ENCODE assay signal across 1 cellular context in the genomic region with DNA sequence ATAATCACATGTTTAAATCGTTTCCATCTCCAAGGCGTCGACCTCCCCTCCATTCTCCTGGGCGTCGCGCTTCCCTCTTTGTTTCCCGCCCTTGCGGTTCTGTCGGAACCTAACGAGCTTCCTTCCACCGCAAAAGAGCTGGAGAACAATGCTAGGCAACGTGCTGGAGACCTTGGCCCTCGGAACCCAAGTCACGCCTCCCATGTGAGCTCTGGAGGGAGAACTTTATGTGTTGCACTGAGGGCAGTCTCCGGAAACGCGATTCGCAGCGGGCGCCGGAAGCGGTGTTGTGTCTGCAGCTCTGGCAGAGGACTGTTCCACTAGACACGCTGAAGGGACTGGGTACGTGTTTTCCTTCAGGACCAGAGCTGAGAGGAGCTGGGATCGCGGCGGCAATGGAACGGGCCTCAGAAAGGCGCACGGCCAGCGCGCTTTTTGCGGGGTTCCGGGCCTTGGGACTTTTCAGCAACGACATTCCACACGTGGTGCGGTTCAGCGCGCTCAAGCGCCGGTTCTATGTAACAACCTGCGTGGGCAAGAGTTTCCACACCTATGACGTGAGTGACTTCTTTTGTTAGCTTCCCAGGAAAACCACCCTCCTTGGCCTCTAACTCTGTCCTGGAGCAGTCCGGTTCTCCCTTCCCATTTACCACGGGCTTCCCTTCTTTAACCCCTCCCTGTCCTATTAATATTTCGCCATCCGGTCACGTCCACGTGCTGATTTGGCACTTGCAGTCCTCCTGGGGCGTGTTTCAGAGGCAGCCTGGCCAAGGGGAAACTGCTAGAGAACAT.
A peak's percentile ranks its signal among the peaks of the same experiment; 100 is the strongest.
TF ChIP-seq lines count a peak whose summit lies in the region.

A gene (plus strand): TSS at position 287 of the 792 bp plus-strand sequence. CDS start 109 bp downstream, at position 396.

TF ChIP-seq in GM23338, 12 proteins besides CTCF, POLR2A, EP300 and RAD21 (continued from another document):
- TF ChIP-seq, protein P1, sequence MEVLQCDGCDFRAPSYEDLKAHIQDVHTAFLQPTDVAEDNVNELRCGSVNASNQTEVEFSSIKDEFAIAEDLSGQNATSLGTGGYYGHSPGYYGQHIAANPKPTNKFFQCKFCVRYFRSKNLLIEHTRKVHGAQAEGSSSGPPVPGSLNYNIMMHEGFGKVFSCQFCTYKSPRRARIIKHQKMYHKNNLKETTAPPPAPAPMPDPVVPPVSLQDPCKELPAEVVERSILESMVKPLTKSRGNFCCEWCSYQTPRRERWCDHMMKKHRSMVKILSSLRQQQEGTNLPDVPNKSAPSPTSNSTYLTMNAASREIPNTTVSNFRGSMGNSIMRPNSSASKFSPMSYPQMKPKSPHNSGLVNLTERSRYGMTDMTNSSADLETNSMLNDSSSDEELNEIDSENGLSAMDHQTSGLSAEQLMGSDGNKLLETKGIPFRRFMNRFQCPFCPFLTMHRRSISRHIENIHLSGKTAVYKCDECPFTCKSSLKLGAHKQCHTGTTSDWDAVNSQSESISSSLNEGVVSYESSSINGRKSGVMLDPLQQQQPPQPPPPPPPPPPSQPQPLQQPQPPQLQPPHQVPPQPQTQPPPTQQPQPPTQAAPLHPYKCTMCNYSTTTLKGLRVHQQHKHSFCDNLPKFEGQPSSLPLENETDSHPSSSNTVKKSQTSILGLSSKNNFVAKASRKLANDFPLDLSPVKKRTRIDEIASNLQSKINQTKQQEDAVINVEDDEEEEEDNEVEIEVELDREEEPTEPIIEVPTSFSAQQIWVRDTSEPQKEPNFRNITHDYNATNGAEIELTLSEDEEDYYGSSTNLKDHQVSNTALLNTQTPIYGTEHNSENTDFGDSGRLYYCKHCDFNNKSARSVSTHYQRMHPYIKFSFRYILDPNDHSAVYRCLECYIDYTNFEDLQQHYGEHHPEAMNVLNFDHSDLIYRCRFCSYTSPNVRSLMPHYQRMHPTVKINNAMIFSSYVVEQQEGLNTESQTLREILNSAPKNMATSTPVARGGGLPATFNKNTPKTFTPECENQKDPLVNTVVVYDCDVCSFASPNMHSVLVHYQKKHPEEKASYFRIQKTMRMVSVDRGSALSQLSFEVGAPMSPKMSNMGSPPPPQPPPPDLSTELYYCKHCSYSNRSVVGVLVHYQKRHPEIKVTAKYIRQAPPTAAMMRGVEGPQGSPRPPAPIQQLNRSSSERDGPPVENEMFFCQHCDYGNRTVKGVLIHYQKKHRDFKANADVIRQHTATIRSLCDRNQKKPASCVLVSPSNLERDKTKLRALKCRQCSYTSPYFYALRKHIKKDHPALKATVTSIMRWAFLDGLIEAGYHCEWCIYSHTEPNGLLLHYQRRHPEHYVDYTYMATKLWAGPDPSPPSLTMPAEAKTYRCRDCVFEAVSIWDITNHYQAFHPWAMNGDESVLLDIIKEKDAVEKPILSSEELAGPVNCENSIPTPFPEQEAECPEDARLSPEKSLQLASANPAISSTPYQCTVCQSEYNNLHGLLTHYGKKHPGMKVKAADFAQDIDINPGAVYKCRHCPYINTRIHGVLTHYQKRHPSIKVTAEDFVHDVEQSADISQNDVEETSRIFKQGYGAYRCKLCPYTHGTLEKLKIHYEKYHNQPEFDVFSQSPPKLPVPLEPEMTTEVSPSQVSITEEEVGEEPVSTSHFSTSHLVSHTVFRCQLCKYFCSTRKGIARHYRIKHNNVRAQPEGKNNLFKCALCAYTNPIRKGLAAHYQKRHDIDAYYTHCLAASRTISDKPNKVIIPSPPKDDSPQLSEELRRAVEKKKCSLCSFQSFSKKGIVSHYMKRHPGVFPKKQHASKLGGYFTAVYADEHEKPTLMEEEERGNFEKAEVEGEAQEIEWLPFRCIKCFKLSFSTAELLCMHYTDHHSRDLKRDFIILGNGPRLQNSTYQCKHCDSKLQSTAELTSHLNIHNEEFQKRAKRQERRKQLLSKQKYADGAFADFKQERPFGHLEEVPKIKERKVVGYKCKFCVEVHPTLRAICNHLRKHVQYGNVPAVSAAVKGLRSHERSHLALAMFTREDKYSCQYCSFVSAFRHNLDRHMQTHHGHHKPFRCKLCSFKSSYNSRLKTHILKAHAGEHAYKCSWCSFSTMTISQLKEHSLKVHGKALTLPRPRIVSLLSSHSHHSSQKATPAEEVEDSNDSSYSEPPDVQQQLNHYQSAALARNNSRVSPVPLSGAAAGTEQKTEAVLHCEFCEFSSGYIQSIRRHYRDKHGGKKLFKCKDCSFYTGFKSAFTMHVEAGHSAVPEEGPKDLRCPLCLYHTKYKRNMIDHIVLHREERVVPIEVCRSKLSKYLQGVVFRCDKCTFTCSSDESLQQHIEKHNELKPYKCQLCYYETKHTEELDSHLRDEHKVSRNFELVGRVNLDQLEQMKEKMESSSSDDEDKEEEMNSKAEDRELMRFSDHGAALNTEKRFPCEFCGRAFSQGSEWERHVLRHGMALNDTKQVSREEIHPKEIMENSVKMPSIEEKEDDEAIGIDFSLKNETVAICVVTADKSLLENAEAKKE (CRISPR knock-in tag; IDR thresholded peaks at IDR 0.05), result peak; percentile 63; the same call in 1 of the 2 replicates
- TF ChIP-seq ZNF114 (CRISPR knock-in tag; IDR thresholded peaks at IDR 0.05) (peak; percentile 96), CREB1 (CRISPR knock-in tag; IDR thresholded peaks at IDR 0.05; ENCODE audit: low read depth) (peak; percentile 86), EZH2 (IDR thresholded peaks at IDR 0.05; ENCODE audit: low read depth, unreplicated experiment) (no peak)
